In genomic region chr16:80938035-80938927, GRCh38 we compare ENCODE assay signal across 9 cellular contexts.
DNase-seq lines count a peak whose midpoint lies in the region; ATAC-seq and TF ChIP-seq lines count a peak whose summit lies in the region.
"Had no signal": no experiment of that assay in that cellular context is flagged by ENCODE, and none has a peak within 500 bp of the region (broad histone marks: within the 10 kb centered on the region; RNA-seq: fewer than 3 reads in every experiment).

No MANE protein-coding gene starts in this region.

- peak overlapping the region; percentile 93 for H3K27ac Mint-ChIP-seq in chondrocyte (ENCODE audit: unreplicated experiment)
- no peak overlapping the region for H3K27ac Mint-ChIP-seq in natural killer cell treated with Interleukin-12 subunit alpha and Interleukin-12 subunit beta and Interleukin-15 and Interleukin-18, amount 100 ng/mL, for 72 hours
- H3K27ac Mint-ChIP-seq: B cell had no signal

- H3K4me1 Mint-ChIP-seq in chondrocyte (ENCODE audit: low read depth): peaks cover 25% of the 10 kb centered on the region
- H3K4me1 Mint-ChIP-seq in natural killer cell treated with Interleukin-12 subunit alpha and Interleukin-12 subunit beta and Interleukin-15 and Interleukin-18, amount 100 ng/mL, for 72 hours (ENCODE audit: low read depth in 2 of 2): no peaks in the 10 kb centered on the region
- H3K4me1 Mint-ChIP-seq: B cell had no signal

- no peak overlapping the region for H3K4me3 Mint-ChIP-seq in chondrocyte (ENCODE audit: unreplicated experiment)
- H3K4me3 Mint-ChIP-seq in natural killer cell treated with Interleukin-12 subunit alpha and Interleukin-12 subunit beta and Interleukin-15 and Interleukin-18, amount 100 ng/mL, for 72 hours: no peak overlapping the region
- H3K4me3 Mint-ChIP-seq: B cell had no signal

- no peak for ATAC-seq in HG03460 (IDR thresholded peaks at IDR 0.05; ENCODE audit: unreplicated experiment)
- ATAC-seq in natural killer cell treated with Interleukin-12 subunit alpha and Interleukin-12 subunit beta and Interleukin-15 and Interleukin-18, amount 100 ng/mL, for 72 hours: no peak

- H3K9me3 Mint-ChIP-seq in chondrocyte (ENCODE audit: low read depth): no peaks in the 10 kb centered on the region
- no peaks in the 10 kb centered on the region for H3K9me3 Mint-ChIP-seq in natural killer cell treated with Interleukin-12 subunit alpha and Interleukin-12 subunit beta and Interleukin-15 and Interleukin-18, amount 100 ng/mL, for 72 hours

- DNase-seq in NCI-H2227 (lab: John Stamatoyannopoulos, UW; ENCODE audit: unreplicated experiment) (peak; percentile 6), NCI-H2227 treated with DMSO at 0.1 percent for 48 hours (lab: John Stamatoyannopoulos, UW) (no peak), chondrocyte (ENCODE audit: low spot score) (no peak), kidney tubule cell (ENCODE audit: low spot score) (peak; percentile 63), ureter (ENCODE audit: low spot score) (peak; percentile 74), superior temporal gyrus (ENCODE audit: extremely low spot score) (no peak)
- no peak for DNase-seq in natural killer cell treated with Interleukin-12 subunit alpha and Interleukin-12 subunit beta and Interleukin-15 and Interleukin-18, amount 100 ng/mL, for 72 hours (ENCODE audit: low spot score)

- TF ChIP-seq CTCF in chondrocyte (IDR thresholded peaks at IDR 0.05): no peak

- H3K27me3 Mint-ChIP-seq in chondrocyte (ENCODE audit: low read depth): peaks cover 8% of the 10 kb centered on the region
- H3K27me3 Mint-ChIP-seq in natural killer cell treated with Interleukin-12 subunit alpha and Interleukin-12 subunit beta and Interleukin-15 and Interleukin-18, amount 100 ng/mL, for 72 hours: peaks cover 21 to 30% of the 10 kb centered on the region in 2 donors

- no peaks in the 10 kb centered on the region for H3K36me3 Mint-ChIP-seq in chondrocyte (ENCODE audit: low read depth)
- H3K36me3 Mint-ChIP-seq in natural killer cell treated with Interleukin-12 subunit alpha and Interleukin-12 subunit beta and Interleukin-15 and Interleukin-18, amount 100 ng/mL, for 72 hours: no peaks in the 10 kb centered on the region

Comparison
In these comparisons a context has a peak if more than half of its experiments do, and no peak if none do; other contexts are left out.
1. DNase-seq: peak in NCI-H2227 (single experiment), kidney tubule cell (single experiment) and ureter (single experiment); none in NCI-H2227 treated with DMSO at 0.1 percent for 48 hours (single experiment), chondrocyte (single experiment), superior temporal gyrus (single experiment) and natural killer cell treated with Interleukin-12 subunit alpha and Interleukin-12 subunit beta and Interleukin-15 and Interleukin-18, amount 100 ng/mL, for 72 hours (single experiment).